In the genomic region with DNA sequence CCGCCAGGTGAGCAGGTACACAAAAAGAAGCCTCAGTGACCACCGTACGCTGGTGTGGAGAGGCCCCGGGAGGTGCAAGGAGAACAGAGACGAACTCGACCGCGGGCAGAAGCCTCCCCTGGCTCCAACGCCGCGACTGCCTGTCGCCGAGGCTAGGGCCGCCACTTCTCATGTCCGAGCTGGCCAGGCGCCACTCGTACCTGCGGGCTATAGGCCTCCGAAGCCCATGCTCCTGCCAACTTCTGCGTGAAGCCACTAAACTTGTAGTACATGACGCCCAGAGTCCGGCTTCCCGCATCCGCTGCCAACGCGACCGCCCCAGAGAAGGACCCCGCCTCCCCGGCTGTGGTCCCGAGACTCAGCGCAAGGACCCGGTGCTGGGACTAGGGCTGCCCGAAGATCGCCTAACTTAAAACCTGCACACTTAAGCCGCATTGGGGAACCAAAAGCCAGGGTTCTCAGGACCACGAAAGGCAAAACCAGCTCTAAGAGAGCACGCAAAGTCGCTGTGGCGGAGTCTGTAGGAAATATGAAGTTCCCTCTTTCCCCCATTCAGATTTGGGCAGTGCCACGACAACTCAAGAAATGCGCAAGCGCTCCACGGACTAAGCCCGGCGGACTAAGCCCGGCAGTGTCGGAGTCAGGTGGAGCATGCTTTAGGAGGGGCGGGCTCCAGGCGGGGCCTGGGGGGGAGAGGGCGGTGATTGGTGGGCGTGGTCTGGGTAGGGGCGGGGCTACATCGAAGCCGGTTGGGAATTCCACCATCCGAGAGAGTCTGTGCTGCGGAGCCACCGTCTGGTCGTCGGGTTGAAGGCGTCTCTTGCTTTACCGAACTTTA, we compare ENCODE assay signal across 8 cellular contexts. TPM values are rescaled to one million over a fixed set of nuclear protein-coding genes. Genes with fewer than 3 reads are reported as not detected.
DNase-seq lines count a peak whose midpoint lies in the region; ATAC-seq and TF ChIP-seq lines count a peak whose summit lies in the region.

A gene with protein sequence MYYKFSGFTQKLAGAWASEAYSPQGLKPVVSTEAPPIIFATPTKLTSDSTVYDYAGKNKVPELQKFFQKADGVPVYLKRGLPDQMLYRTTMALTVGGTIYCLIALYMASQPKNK (minus strand): TSS at position 328 of the 838 bp plus-strand sequence. CDS start 56 bp downstream, at position 272.

- H3K4me2 ChIP-seq in parathyroid adenoma (ENCODE audit: low read length), result peak within 1 kb of the TSS; percentile 86

- H3K9me3 ChIP-seq in parathyroid adenoma (ENCODE audit: control insufficient read depth, low read length) (no peaks in the 10 kb centered on the region), tibial nerve (no peaks in the 10 kb centered on the region)

- no peaks in the 10 kb centered on the region for H3K36me3 ChIP-seq in parathyroid adenoma (ENCODE audit: control insufficient read depth, insufficient read depth, low read length)
- no peaks in the 10 kb centered on the region for H3K36me3 ChIP-seq in tibial nerve

- 0% methylated on average over 34 to 48 of the region's 61 CpGs for WGBS in tibial nerve, 2 donors

- H3K4me3 ChIP-seq in parathyroid adenoma (ENCODE audit: low read depth, low read length), result peak within 1 kb of the TSS; percentile 98
- peak within 1 kb of the TSS; percentile 81 to 100 (median 98) for H3K4me3 ChIP-seq in tibial nerve

- H3K4me3 Mint-ChIP-seq in activated naive CD8-positive, alpha-beta T cell treated with anti-CD3 and anti-CD28 coated beads, Interleukin-2, amount 50 U/mL, for 24 hours, result peak within 1 kb of the TSS; percentile 87

- TF ChIP-seq CTCF in GM12873 (IDR thresholded peaks at IDR 0.05; ENCODE audit: insufficient read depth, low read depth, low read length, missing control alignments) (peak; percentile 20), parathyroid adenoma (IDR thresholded peaks at IDR 0.05) (peak; percentile 47), tibial nerve (IDR thresholded peaks at IDR 0.05) (peak in 4 of 5 experiments; percentile 22 to 61 (median 44))

- ATAC-seq in HG02763 (IDR thresholded peaks at IDR 0.05; ENCODE audit: unreplicated experiment), result peak; percentile 92
- peak; percentile 95 for ATAC-seq in activated naive CD8-positive, alpha-beta T cell treated with anti-CD3 and anti-CD28 coated beads, Interleukin-2, amount 50 U/mL, for 24 hours
- peak; percentile 99 for ATAC-seq in Right ventricle myocardium superior (ENCODE audit: poor library complexity)

- DNase-seq in NCI-H1417 treated with DMSO at 0.1 percent for 48 hours (lab: John Stamatoyannopoulos, UW), result peak; percentile 94
- DNase-seq in SW480 (ENCODE audit: low spot score), result peak; percentile 97
- DNase-seq in activated naive CD8-positive, alpha-beta T cell treated with anti-CD3 and anti-CD28 coated beads, Interleukin-2, amount 50 U/mL, for 24 hours, result peak; percentile 95
- DNase-seq in Right ventricle myocardium superior, result peak; percentile 97
- DNase-seq in tibial nerve (ENCODE audit: low spot score in 2 of 2), result peak; percentile 93 to 94

- peak within 1 kb of the TSS; percentile 61 for H3K9ac ChIP-seq in parathyroid adenoma

- H3K27me3 ChIP-seq in parathyroid adenoma (ENCODE audit: control insufficient read depth, insufficient read depth, low read length) (no peaks in the 10 kb centered on the region), tibial nerve (no peaks in the 10 kb centered on the region)

- intact Hi-C loops in Right ventricle myocardium superior (cut with DNase I), result no loop called here

- TF ChIP-seq POLR2A in tibial nerve (IDR thresholded peaks at IDR 0.05), result peak in 1 of 2 donors; percentile 68

- no peaks in the 10 kb centered on the region for H3K9me3 Mint-ChIP-seq in activated naive CD8-positive, alpha-beta T cell treated with anti-CD3 and anti-CD28 coated beads, Interleukin-2, amount 50 U/mL, for 24 hours

- H3K27ac ChIP-seq in parathyroid adenoma (peak within 1 kb of the TSS; percentile 95), tibial nerve (peak within 1 kb of the TSS; percentile 91 to 97 (median 94))

- peak within 1 kb of the TSS; percentile 98 for H3K27ac Mint-ChIP-seq in activated naive CD8-positive, alpha-beta T cell treated with anti-CD3 and anti-CD28 coated beads, Interleukin-2, amount 50 U/mL, for 24 hours

- H3K4me1 Mint-ChIP-seq in activated naive CD8-positive, alpha-beta T cell treated with anti-CD3 and anti-CD28 coated beads, Interleukin-2, amount 50 U/mL, for 24 hours, result peaks cover 51% of the 10 kb centered on the region

- peaks cover 43% of the 10 kb centered on the region for H3K79me2 ChIP-seq in parathyroid adenoma

- H3K27me3 Mint-ChIP-seq in activated naive CD8-positive, alpha-beta T cell treated with anti-CD3 and anti-CD28 coated beads, Interleukin-2, amount 50 U/mL, for 24 hours, result no peaks in the 10 kb centered on the region

- peak; percentile 89 to 94 for TF ChIP-seq EP300 in tibial nerve (IDR thresholded peaks at IDR 0.05)

- peaks cover 10% of the 10 kb centered on the region for H3K4me1 ChIP-seq in parathyroid adenoma
- peaks cover 0 to 45% (median 15%) of the 10 kb centered on the region in 4 donors for H3K4me1 ChIP-seq in tibial nerve

- peak within 1 kb of the TSS; percentile 84 for H2AFZ ChIP-seq in parathyroid adenoma

- H3K36me3 Mint-ChIP-seq in activated naive CD8-positive, alpha-beta T cell treated with anti-CD3 and anti-CD28 coated beads, Interleukin-2, amount 50 U/mL, for 24 hours (ENCODE audit: low read depth), result peaks cover 9% of the 10 kb centered on the region

RNA-seq across cellular contexts. Expression of the gene that starts here (rescaled TPM):
- total RNA-seq in Right ventricle myocardium superior (90.1 TPM), tibial nerve (100 to 1,000 TPM in 3 of 4 donors, 10 to 100 TPM in 1; 99.9 to 137 (median 107) TPM)

Comparison
In these comparisons a context has a peak if more than half of its experiments do, and no peak if none do; other contexts are left out.
1. Peak in every context shown above with its lines: DNase-seq, ATAC-seq, H3K4me3 ChIP-seq and H3K27ac ChIP-seq.